ENCODE assay signal across 33 cellular contexts in the genomic region with DNA sequence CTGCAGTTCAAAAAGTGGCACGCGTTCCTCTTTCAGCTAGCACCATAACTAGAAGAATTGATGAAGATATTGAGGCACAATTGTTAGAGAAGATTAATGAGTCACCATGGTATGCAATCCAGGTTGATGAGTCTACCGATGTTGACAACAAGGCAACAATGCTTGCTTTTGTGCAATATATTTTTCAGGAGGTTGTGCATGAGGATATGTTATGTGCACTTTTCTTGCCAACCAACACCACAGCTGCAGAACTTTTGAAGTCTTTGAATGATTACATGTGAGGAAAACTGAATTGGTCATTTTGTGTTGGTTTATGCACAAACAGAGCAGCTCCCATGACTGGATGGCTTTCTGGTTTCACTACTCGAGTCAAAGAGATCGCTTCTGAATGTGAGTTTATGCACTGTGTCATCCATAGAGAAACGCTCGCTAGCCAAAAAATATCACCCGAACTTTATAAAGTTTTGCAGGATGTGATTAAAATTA.
"Had no signal": no experiment of that assay in that cellular context is flagged by ENCODE, and none has a peak within 500 bp of the region (broad histone marks: within the 10 kb centered on the region; RNA-seq: fewer than 3 reads in every experiment).

No MANE protein-coding gene starts in this region.

- H3K4me1 ChIP-seq: adrenal gland, body of pancreas, colonic mucosa had no signal

- H3K27ac ChIP-seq: adrenal gland, body of pancreas, cardiac muscle cell, colonic mucosa, WERI-Rb-1 had no signal

- H3K9me3 ChIP-seq: adrenal gland, body of pancreas, colonic mucosa had no signal

- H3K4me1 Mint-ChIP-seq: activated B cell treated with CpG ODN at 0.5 μM for 24 hours; activated naive CD4-positive, alpha-beta T cell treated with anti-CD3 and anti-CD28 coated beads, Interleukin-2, amount 50 U/mL, for 24 hours; activated naive CD8-positive, alpha-beta T cell treated with anti-CD3 and anti-CD28 coated beads for 36 hours; activated naive CD8-positive, alpha-beta T cell treated with anti-CD3 and anti-CD28 coated beads, Interleukin-2, amount 50 U/mL, for 24 hours; endodermal cell; T-helper 17 cell had no signal

- H3K36me3 Mint-ChIP-seq: activated naive CD4-positive, alpha-beta T cell treated with anti-CD3 and anti-CD28 coated beads, Interleukin-2, amount 50 U/mL, for 24 hours; activated naive CD8-positive, alpha-beta T cell treated with anti-CD3 and anti-CD28 coated beads for 36 hours had no signal

- H3K4me3 Mint-ChIP-seq: activated B cell treated with CpG ODN at 0.5 μM for 24 hours; activated CD8-positive, alpha-beta T cell treated with anti-CD3 and anti-CD28 coated beads for 36 hours; activated naive CD4-positive, alpha-beta T cell treated with anti-CD3 and anti-CD28 coated beads for 36 hours; activated naive CD4-positive, alpha-beta T cell treated with anti-CD3 and anti-CD28 coated beads, Interleukin-2, amount 50 U/mL, for 24 hours; activated naive CD8-positive, alpha-beta T cell treated with anti-CD3 and anti-CD28 coated beads for 36 hours; activated naive CD8-positive, alpha-beta T cell treated with anti-CD3 and anti-CD28 coated beads, Interleukin-2, amount 50 U/mL, for 24 hours; activated T-helper 1 cell treated with anti-CD3 and anti-CD28 coated beads, Interleukin-12 subunit alpha, Interleukin-12 subunit beta, Interleukin-2, Interleukin-4 antibody, amounts not matched to agents 30 ng/mL and 10 ng/mL and 1 ng/mL, durations not matched to agents 14 hours and 24 hours and 36 hours; endodermal cell; T-helper 17 cell; T-helper 2 cell treated with Interferon-gamma antibody and Interleukin-4, amounts not matched to agents 5 μg/mL and 100 μg/mL, for 36 hours had no signal

- ATAC-seq: activated CD4-positive, CD25-positive, alpha-beta regulatory T cell treated with anti-CD3 and anti-CD28 coated beads, Interleukin-2, amount 50 U/mL, for 24 hours; activated CD8-positive, alpha-beta T cell treated with anti-CD3 and anti-CD28 coated beads for 36 hours; activated naive CD8-positive, alpha-beta T cell treated with anti-CD3 and anti-CD28 coated beads, Interleukin-2, amount 50 U/mL, for 24 hours; body of pancreas; esophagus mucosa; T-helper 17 cell had no signal

- H3K4me3 ChIP-seq: adrenal gland, body of pancreas, cardiac muscle cell, colonic mucosa had no signal

- H3K27me3 Mint-ChIP-seq: activated B cell treated with CpG ODN at 0.5 μM for 24 hours; activated CD8-positive, alpha-beta T cell treated with anti-CD3 and anti-CD28 coated beads for 36 hours; activated naive CD4-positive, alpha-beta T cell treated with anti-CD3 and anti-CD28 coated beads, Interleukin-2, amount 50 U/mL, for 24 hours; activated naive CD8-positive, alpha-beta T cell treated with anti-CD3 and anti-CD28 coated beads for 36 hours; activated naive CD8-positive, alpha-beta T cell treated with anti-CD3 and anti-CD28 coated beads, Interleukin-2, amount 50 U/mL, for 24 hours; T-helper 17 cell had no signal

- H3K36me3 ChIP-seq: adrenal gland, cardiac muscle cell, colonic mucosa, WERI-Rb-1 had no signal

- H3K27ac Mint-ChIP-seq: activated B cell treated with CpG ODN at 0.5 μM for 24 hours; activated CD8-positive, alpha-beta T cell treated with anti-CD3 and anti-CD28 coated beads for 36 hours; activated naive CD4-positive, alpha-beta T cell treated with anti-CD3 and anti-CD28 coated beads for 36 hours; activated naive CD4-positive, alpha-beta T cell treated with anti-CD3 and anti-CD28 coated beads, Interleukin-2, amount 50 U/mL, for 24 hours; activated naive CD8-positive, alpha-beta T cell treated with anti-CD3 and anti-CD28 coated beads for 36 hours; activated naive CD8-positive, alpha-beta T cell treated with anti-CD3 and anti-CD28 coated beads, Interleukin-2, amount 50 U/mL, for 24 hours; activated T-helper 1 cell treated with anti-CD3 and anti-CD28 coated beads, Interleukin-12 subunit alpha, Interleukin-12 subunit beta, Interleukin-2, Interleukin-4 antibody, amounts not matched to agents 30 ng/mL and 10 ng/mL and 1 ng/mL, durations not matched to agents 14 hours and 24 hours and 36 hours; activated T-helper 2 cell treated with anti-CD3 and anti-CD28 coated beads, Interferon-gamma antibody, Interleukin-2, Interleukin-4, amounts not matched to agents 10 μg/mL and 5 μg/mL and 100 μg/mL, durations not matched to agents 14 hours and 24 hours and 36 hours; endodermal cell; T-helper 17 cell; T-helper 2 cell treated with Interferon-gamma antibody and Interleukin-4, amounts not matched to agents 5 μg/mL and 100 μg/mL, for 36 hours had no signal

- H3K9me3 Mint-ChIP-seq: activated B cell treated with CpG ODN at 0.5 μM for 24 hours; activated CD8-positive, alpha-beta T cell treated with anti-CD3 and anti-CD28 coated beads for 36 hours; activated naive CD4-positive, alpha-beta T cell treated with anti-CD3 and anti-CD28 coated beads for 36 hours; activated naive CD4-positive, alpha-beta T cell treated with anti-CD3 and anti-CD28 coated beads, Interleukin-2, amount 50 U/mL, for 24 hours; activated naive CD8-positive, alpha-beta T cell treated with anti-CD3 and anti-CD28 coated beads for 36 hours; activated naive CD8-positive, alpha-beta T cell treated with anti-CD3 and anti-CD28 coated beads, Interleukin-2, amount 50 U/mL, for 24 hours; activated T-helper 1 cell treated with anti-CD3 and anti-CD28 coated beads, Interleukin-12 subunit alpha, Interleukin-12 subunit beta, Interleukin-2, Interleukin-4 antibody, amounts not matched to agents 30 ng/mL and 10 ng/mL and 1 ng/mL, durations not matched to agents 14 hours and 24 hours and 36 hours; activated T-helper 2 cell treated with anti-CD3 and anti-CD28 coated beads, Interferon-gamma antibody, Interleukin-2, Interleukin-4, amounts not matched to agents 10 μg/mL and 5 μg/mL and 100 μg/mL, durations not matched to agents 14 hours and 24 hours and 36 hours; T-helper 2 cell treated with Interferon-gamma antibody and Interleukin-4, amounts not matched to agents 5 μg/mL and 100 μg/mL, for 36 hours had no signal

- DNase-seq: activated B cell treated with CpG ODN at 0.5 μM for 24 hours; activated CD4-positive, alpha-beta T cell treated with anti-CD3 and anti-CD28 coated beads for 48 hours; activated CD4-positive, alpha-beta T cell treated with anti-CD3 and anti-CD28 coated beads, Interleukin-2, amount 50 U/mL, for 1 hour; activated CD4-positive, alpha-beta T cell treated with anti-CD3 and anti-CD28 coated beads, Interleukin-2, amount 50 U/mL, for 48 hours; activated CD8-positive, alpha-beta memory T cell treated with anti-CD3 and anti-CD28 coated beads for 24 hours; activated CD8-positive, alpha-beta T cell treated with anti-CD3 and anti-CD28 coated beads for 36 hours; activated effector memory CD4-positive, alpha-beta T cell treated with anti-CD3 and anti-CD28 coated beads, Interleukin-2, amount 50 U/mL, for 16 hours; activated naive CD4-positive, alpha-beta T cell treated with anti-CD3 and anti-CD28 coated beads for 36 hours; activated naive CD8-positive, alpha-beta T cell treated with anti-CD3 and anti-CD28 coated beads for 36 hours; activated naive CD8-positive, alpha-beta T cell treated with anti-CD3 and anti-CD28 coated beads, Interleukin-2, amount 50 U/mL, for 24 hours; activated T-cell treated with anti-CD3 and anti-CD28 coated beads, Interleukin-2, amount 50 U/mL, for 1 hour; activated T-cell treated with anti-CD3 and anti-CD28 coated beads, Interleukin-2, amount 50 U/mL, for 48 hours; adrenal gland; amygdala; aorta; body of pancreas; central memory CD4-positive, alpha-beta T cell; cerebellar nuclear complex; colonic mucosa; effector memory CD4-positive, alpha-beta T cell; endodermal cell; foreskin fibroblast; head of caudate nucleus; T-helper 17 cell; T1000; WERI-Rb-1 had no signal

- H3K27me3 ChIP-seq: adrenal gland, body of pancreas, cardiac muscle cell, colonic mucosa had no signal
